Comparison of ENCODE assay signal across 8 cellular contexts in genomic region chr6:44222987-44223470, GRCh38. TPM values are rescaled to one million over a fixed set of nuclear protein-coding genes. Genes with fewer than 3 reads are reported as not detected.
A peak's percentile ranks its signal among the peaks of the same experiment; 100 is the strongest.
DNase-seq lines count a peak whose midpoint lies in the region; ATAC-seq and TF ChIP-seq lines count a peak whose summit lies in the region.

No MANE protein-coding gene starts in this region.

- H3K27ac ChIP-seq in thymus (ENCODE audit: low read depth), result no peak overlapping the region

- no peaks in the 10 kb centered on the region for H3K36me3 ChIP-seq in adipocyte (ENCODE audit: control insufficient read depth, insufficient read depth, low read length, severe bottlenecking)
- H3K36me3 ChIP-seq in kidney epithelial cell (ENCODE audit: control insufficient read depth, insufficient read depth, low read length), result no peaks in the 10 kb centered on the region
- peaks cover under 1% of the 10 kb centered on the region for H3K36me3 ChIP-seq in thymus (ENCODE audit: control insufficient read depth, insufficient read depth)

- H3K4me1 ChIP-seq in adipocyte (ENCODE audit: control insufficient read depth, insufficient read depth, low read length) (peaks cover 69% of the 10 kb centered on the region), thymus (ENCODE audit: control insufficient read depth, insufficient read depth, low read length) (peaks cover 58% of the 10 kb centered on the region)

- WGBS in thymus, result 3% methylated on average over 29 of the region's 29 CpGs

- TF ChIP-seq CTCF in kidney epithelial cell (IDR thresholded peaks at IDR 0.05; ENCODE audit: insufficient read depth, low read length, poor library complexity, severe bottlenecking), result no peak

- peak overlapping the region; percentile 68 for H3K9ac ChIP-seq in adipocyte (ENCODE audit: low read length)

- H3K4me3 ChIP-seq in adipocyte (ENCODE audit: low read length) (peak overlapping the region; percentile 80), kidney epithelial cell (ENCODE audit: low read depth, low read length) (peak overlapping the region; percentile 58), thymus (ENCODE audit: low read length) (peak overlapping the region; percentile 74)

- no peaks in the 10 kb centered on the region for H3K9me3 ChIP-seq in adipocyte (ENCODE audit: control insufficient read depth, low read length)
- no peaks in the 10 kb centered on the region for H3K9me3 ChIP-seq in thymus (ENCODE audit: control insufficient read depth)

- DNase-seq in COLO829 (ENCODE audit: low spot score) (peak; percentile 36), adipocyte (ENCODE audit: low read depth) (no peak), kidney epithelial cell (ENCODE audit: low read depth) (no peak), NCI-H2196 treated with DMSO at 0.1 percent for 48 hours (lab: John Stamatoyannopoulos, UW; ENCODE audit: unreplicated experiment) (no peak)
- DNase-seq in stimulated activated naive CD4-positive, alpha-beta T cell treated with Interleukin-2 at 50 U/mL for 16 hours (lab: John Stamatoyannopoulos, UW), result no peak

- H3K27me3 ChIP-seq in adipocyte (replicated peaks; ENCODE audit: control insufficient read depth, insufficient read depth, low read length) (no peaks in the 10 kb centered on the region), kidney epithelial cell (ENCODE audit: control insufficient read depth, insufficient read depth, low read length) (no peaks in the 10 kb centered on the region), thymus (ENCODE audit: control insufficient read depth, insufficient read depth) (no peaks in the 10 kb centered on the region)

- ATAC-seq in HG03460 (IDR thresholded peaks at IDR 0.05; ENCODE audit: unreplicated experiment) (peak; percentile 3), HG02642 (IDR thresholded peaks at IDR 0.05; ENCODE audit: poor library complexity, unreplicated experiment) (no peak)

RNA-seq across cellular contexts. Expression of gene SLC29A1, which starts 0.4 kb away (rescaled TPM):
- 36.1 and 43.9 TPM in 2 replicates for total RNA-seq in kidney epithelial cell
- 17.9 TPM for polyA plus RNA-seq in thymus

RNA-seq across cellular contexts. Expression of gene MYMX, which starts 6.3 kb away (rescaled TPM):
- total RNA-seq in kidney epithelial cell, result not detected in 2 replicates
- 0.80 TPM for polyA plus RNA-seq in thymus

RNA-seq across cellular contexts. Expression of gene HSP90AB1, which starts 23.9 kb away (rescaled TPM):
- total RNA-seq in kidney epithelial cell, result 1,065 and 1,294 TPM in 2 replicates
- polyA plus RNA-seq in thymus, result 252 TPM

RNA-seq across cellular contexts. Expression of gene SLC35B2, which starts 34.3 kb away (rescaled TPM):
- total RNA-seq in kidney epithelial cell, result 67.3 and 78.2 TPM in 2 replicates
- 18.8 TPM for polyA plus RNA-seq in thymus

RNA-seq across cellular contexts. Expression of gene NFKBIE, which starts 42.3 kb away (rescaled TPM):
- total RNA-seq in kidney epithelial cell, result 46.3 and 61.5 TPM in 2 replicates
- 16.4 TPM for polyA plus RNA-seq in thymus
